In the genomic region with DNA sequence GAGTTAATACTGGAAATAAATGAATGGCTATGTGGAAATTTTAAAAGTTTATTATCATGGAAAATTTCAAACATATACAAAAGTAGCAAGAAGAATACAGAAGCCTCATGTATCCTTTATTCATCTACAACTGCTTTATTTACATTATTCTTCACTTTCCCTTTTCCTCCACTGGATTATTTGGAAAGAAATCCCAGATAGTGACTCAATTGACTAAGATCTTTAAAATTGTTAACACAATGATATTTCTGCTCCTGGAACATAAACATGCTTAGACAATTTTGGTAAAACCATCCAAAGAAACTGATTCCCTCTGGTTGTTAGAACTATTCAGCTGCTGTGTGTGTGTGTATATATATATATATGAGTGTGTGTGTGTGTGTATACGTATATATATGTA, we compare ENCODE assay signal across 20 cellular contexts.
"Had no signal": no experiment of that assay in that cellular context is flagged by ENCODE, and none has a peak within 500 bp of the region (broad histone marks: within the 10 kb centered on the region; RNA-seq: fewer than 3 reads in every experiment).

No MANE protein-coding gene starts in this region.

- DNase-seq: activated CD4-positive, alpha-beta T cell treated with anti-CD3 and anti-CD28 coated beads for 1 hour; activated CD8-positive, alpha-beta memory T cell treated with anti-CD3 and anti-CD28 coated beads for 24 hours; activated CD8-positive, alpha-beta memory T cell treated with anti-CD3 and anti-CD28 coated beads, Interleukin-2, amount 50 U/mL, for 48 hours; activated effector memory CD4-positive, alpha-beta T cell treated with Interleukin-2 at 50 U/mL for 16 hours; activated naive CD4-positive, alpha-beta T cell treated with anti-CD3 and anti-CD28 coated beads, Interleukin-2, amount 50 U/mL, for 16 hours; activated T-cell treated with anti-CD3 and anti-CD28 coated beads, Interleukin-2, amount 50 U/mL, for 48 hours; central memory CD4-positive, alpha-beta T cell; colonic mucosa; erythroblast; heart right ventricle; left lung; midbrain; occipital lobe; spleen; stimulated activated CD4-positive, alpha-beta T cell treated with anti-CD3 and anti-CD28 coated beads, Interleukin-4, amount 100 ng/mL, for 4 hours; T-helper 17 cell; WERI-Rb-1 had no signal

- H3K4me1 ChIP-seq: colonic mucosa had no signal

- H3K4me3 Mint-ChIP-seq: stimulated activated memory B cell treated with anti-CD40 and anti-IgM and Interleukin-4, amounts not matched to agents 10 μg/mL and 1 μg/mL and 100 μg/mL, for 72 hours; T-helper 17 cell had no signal

- H3K27ac Mint-ChIP-seq: stimulated activated memory B cell treated with anti-CD40 and anti-IgM and Interleukin-4, amounts not matched to agents 10 μg/mL and 1 μg/mL and 100 μg/mL, for 72 hours; T-helper 17 cell had no signal

- H3K9me3 ChIP-seq: colonic mucosa, heart right ventricle, left lung, spleen had no signal

- ATAC-seq: left lung, sciatic nerve, T-helper 17 cell had no signal

- H3K9me3 Mint-ChIP-seq: stimulated activated memory B cell treated with anti-CD40 and anti-IgM and Interleukin-4, amounts not matched to agents 10 μg/mL and 1 μg/mL and 100 μg/mL, for 72 hours had no signal

- H3K27me3 Mint-ChIP-seq: stimulated activated memory B cell treated with anti-CD40 and anti-IgM and Interleukin-4, amounts not matched to agents 10 μg/mL and 1 μg/mL and 100 μg/mL, for 72 hours had no signal

- H3K4me3 ChIP-seq: colonic mucosa, heart right ventricle, left lung, spleen had no signal

- FAIRE-seq: endometrium had no signal

- H3K36me3 Mint-ChIP-seq: stimulated activated memory B cell treated with anti-CD40 and anti-IgM and Interleukin-4, amounts not matched to agents 10 μg/mL and 1 μg/mL and 100 μg/mL, for 72 hours had no signal

- H3K36me3 ChIP-seq: colonic mucosa, heart right ventricle, left lung, spleen, WERI-Rb-1 had no signal

- H3K4me1 Mint-ChIP-seq: T-helper 17 cell had no signal

- H3K27me3 ChIP-seq: colonic mucosa, heart right ventricle, left lung, spleen had no signal

- H3K27ac ChIP-seq: colonic mucosa, left lung, spleen, WERI-Rb-1 had no signal
